1 cellular context compared by ENCODE assay signal in genomic region chr17:10091051-10091450, GRCh38.
TF ChIP-seq lines count a peak whose summit lies in the region.

No MANE protein-coding gene starts in this region.

TF ChIP-seq in WTC11, 78 proteins besides CTCF, POLR2A, EP300 and RAD21 (continued from another document):
- TF ChIP-seq ARID4B (CRISPR knock-in tag; IDR thresholded peaks at IDR 0.05; ENCODE audit: borderline replicate concordance) = no peak
- no peak for TF ChIP-seq E2F5 (CRISPR knock-in tag; IDR thresholded peaks at IDR 0.05)
